Comparison of ENCODE assay signal across 8 cellular contexts in genomic region chr5:181181650-181182565, GRCh38. TPM values are rescaled to one million over a fixed set of nuclear protein-coding genes. Genes with fewer than 3 reads are reported as not detected.
A peak's percentile ranks its signal among the peaks of the same experiment; 100 is the strongest.
DNase-seq lines count a peak whose midpoint lies in the region; ATAC-seq and TF ChIP-seq lines count a peak whose summit lies in the region.

No MANE protein-coding gene starts in this region.

- no peak overlapping the region for H3K27ac ChIP-seq in caudate nucleus (ENCODE audit: low read depth, low read length)

- H3K4me3 ChIP-seq in cardiac fibroblast (replicated peaks in 1 of 2; ENCODE audit: low read depth in 2 of 2, low read length in 2 of 2): no peak overlapping the region

- TF ChIP-seq CTCF in cardiac fibroblast (IDR thresholded peaks at IDR 0.05; ENCODE audit: low read depth, low read length): peak; percentile 81

- in situ Hi-C loops in SK-MEL-5 (cut with HindIII; ENCODE audit: low pct_unique_long_range_greater_than_20kb, low sequenced_read_pairs): no loop called here

- ATAC-seq in GM18511 (IDR thresholded peaks at IDR 0.05; ENCODE audit: unreplicated experiment) (peak; percentile 59), HG02938 (IDR thresholded peaks at IDR 0.05; ENCODE audit: unreplicated experiment) (peak; percentile 50)

- DNase-seq in SK-MEL-5 (ENCODE audit: low read depth, low spot score) (peak; percentile 82), cardiac fibroblast (ENCODE audit: low read depth in 2 of 2) (peak; percentile 80 to 84), lung microvascular endothelial cell (ENCODE audit: low read depth in 2 of 2) (peak; percentile 79 to 81), NCI-H1930 (lab: John Stamatoyannopoulos, UW) (no peak), caudate nucleus (lab: John Stamatoyannopoulos, UW) (no peak), erythroblast (lab: John Stamatoyannopoulos, UW) (no peak)

- TF ChIP-seq POLR2A in erythroblast (IDR thresholded peaks at IDR 0.05; ENCODE audit: low read length): no peak

RNA-seq across cellular contexts. Expression of gene TRIM7, which starts 23.1 kb away (rescaled TPM):
- total RNA-seq in SK-MEL-5 (2014; rRNA removed; shearing (Covaris generic)): 4.1 and 6.8 TPM in 2 replicates
- polyA plus RNA-seq in SK-MEL-5 (2015; cell fraction: cytosol; rRNA removed): 2.5 and 3.3 TPM in 2 replicates
- polyA plus RNA-seq in SK-MEL-5 (2015; cell fraction: nucleus; rRNA removed): 1.7 and 3.6 TPM in 2 replicates
- 0.99 and 4.6 TPM in 2 replicates for total RNA-seq in lung microvascular endothelial cell

RNA-seq across cellular contexts. Expression of gene OR2V2, which starts 34.5 kb away (rescaled TPM):
- total RNA-seq in SK-MEL-5 (2014; rRNA removed; shearing (Covaris generic)): not detected in 2 replicates
- not detected in 2 replicates for polyA plus RNA-seq in SK-MEL-5 (2015; cell fraction: cytosol; rRNA removed)
- polyA plus RNA-seq in SK-MEL-5 (2015; cell fraction: nucleus; rRNA removed): not detected in 2 replicates
- not detected in 2 replicates for total RNA-seq in lung microvascular endothelial cell

RNA-seq across cellular contexts. Expression of gene TRIM41, which starts 41.2 kb away (rescaled TPM):
- total RNA-seq in SK-MEL-5 (2014; rRNA removed; shearing (Covaris generic)): 14.4 and 17.9 TPM in 2 replicates
- 18.4 and 18.7 TPM in 2 replicates for polyA plus RNA-seq in SK-MEL-5 (2015; cell fraction: cytosol; rRNA removed)
- 56.1 and 57.5 TPM in 2 replicates for polyA plus RNA-seq in SK-MEL-5 (2015; cell fraction: nucleus; rRNA removed)
- total RNA-seq in lung microvascular endothelial cell: 6.1 and 10.3 TPM in 2 replicates

RNA-seq across cellular contexts. Expression of gene OR2V1, which starts 50.9 kb away (rescaled TPM):
- not detected in 2 replicates for total RNA-seq in SK-MEL-5 (2014; rRNA removed; shearing (Covaris generic))
- not detected in 2 replicates for polyA plus RNA-seq in SK-MEL-5 (2015; cell fraction: cytosol; rRNA removed)
- not detected in 2 replicates for polyA plus RNA-seq in SK-MEL-5 (2015; cell fraction: nucleus; rRNA removed)
- total RNA-seq in lung microvascular endothelial cell: not detected in 2 replicates

Comparison
In these comparisons a context has a peak if more than half of its experiments do, and no peak if none do; other contexts are left out.
1. DNase-seq: peak in SK-MEL-5 (single experiment), cardiac fibroblast (2 of 2) and lung microvascular endothelial cell (2 of 2); none in NCI-H1930 (0 of 2), caudate nucleus (0 of 61) and erythroblast (0 of 2).